In the genomic region with DNA sequence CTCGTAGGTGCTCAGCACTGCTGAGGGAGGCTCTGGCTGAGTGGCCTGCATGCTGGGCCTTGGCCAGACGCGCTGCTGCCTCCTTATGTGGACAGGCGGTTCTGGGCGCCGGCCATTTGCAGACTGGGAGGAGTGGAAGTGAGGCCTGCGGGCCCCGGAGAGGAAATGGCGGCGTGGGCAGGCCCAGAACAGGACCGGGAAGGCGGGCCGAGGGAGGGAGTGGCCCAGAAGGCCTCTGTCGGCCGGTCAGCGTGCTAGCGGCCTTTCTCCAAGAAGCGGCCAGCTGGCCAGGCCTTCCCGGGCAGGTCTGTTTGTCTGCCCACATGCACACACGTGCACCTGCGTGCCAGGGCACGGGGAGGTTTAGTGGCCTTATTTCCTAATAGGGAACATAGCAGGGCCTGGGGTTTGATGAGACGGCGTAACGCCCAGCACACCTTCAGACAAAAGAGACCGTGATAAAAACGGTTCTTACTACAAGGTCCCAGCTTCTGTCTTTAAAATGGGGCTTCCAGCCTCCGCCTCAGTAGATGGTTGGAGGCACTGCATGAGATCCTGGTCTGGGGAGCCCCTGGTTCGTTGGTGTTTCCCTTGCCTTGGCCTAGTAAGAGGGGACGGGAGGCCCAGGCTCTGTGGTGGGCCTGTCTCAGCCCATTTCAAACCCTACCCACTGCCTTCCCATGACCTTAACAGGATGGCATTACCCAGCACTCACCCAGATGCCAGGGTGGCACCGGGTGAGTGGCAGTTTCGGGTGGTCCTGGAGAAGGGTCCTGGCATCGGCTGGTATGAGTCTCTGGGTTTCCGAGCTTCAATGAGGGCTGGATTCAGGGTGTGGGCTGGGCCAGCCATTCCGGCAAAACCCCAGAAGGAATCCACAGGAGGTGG, we compare ENCODE assay signal across 1 cellular context.
TF ChIP-seq lines count a peak whose summit lies in the region.

No MANE protein-coding gene starts in this region.

TF ChIP-seq in HepG2, 621 proteins besides CTCF, POLR2A, EP300 and RAD21 (continued from another document):
- TF ChIP-seq ZNF598 (CRISPR knock-in tag; IDR thresholded peaks at IDR 0.05; ENCODE audit: borderline replicate concordance) (no peak), GRHL1 (CRISPR knock-in tag; conservative IDR thresholded peaks at IDR 0.05) (no peak)
